ENCODE assay signal across 2 cellular contexts in the genomic region with DNA sequence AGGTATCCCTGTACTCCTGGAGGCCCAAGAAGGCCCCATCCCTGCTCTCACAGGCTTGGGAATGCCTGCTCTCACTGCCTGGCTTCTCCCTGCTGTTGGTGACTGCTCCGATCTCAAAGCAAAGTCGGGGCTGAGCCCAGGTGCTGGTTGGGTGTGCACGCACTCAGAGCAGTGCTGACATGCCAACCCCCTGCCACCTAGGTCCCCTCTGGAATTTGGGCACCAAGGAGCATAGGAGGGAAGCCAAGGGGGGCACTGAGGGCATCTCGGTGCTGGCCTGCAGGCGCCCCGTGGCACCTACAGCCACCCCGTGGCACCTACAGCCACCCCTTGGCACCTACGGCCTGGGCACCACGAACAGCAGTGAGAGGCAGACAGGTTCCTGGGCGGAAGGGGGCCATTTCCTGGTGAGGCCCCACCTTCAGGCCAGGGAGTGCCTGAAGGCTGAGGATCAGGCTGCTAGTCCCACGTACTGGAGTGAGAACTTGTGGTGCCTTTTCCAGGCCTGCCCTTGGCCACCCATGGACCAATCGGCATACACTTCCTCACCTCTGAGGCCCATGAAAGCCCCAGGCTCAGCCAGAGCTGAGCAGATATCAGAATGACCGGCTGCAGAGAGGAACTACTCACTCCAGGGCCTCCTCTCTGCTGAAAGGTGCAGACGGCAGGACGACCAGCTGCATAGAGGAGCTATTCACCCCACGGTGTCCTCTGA.
TF ChIP-seq lines count a peak whose summit lies in the region.

No MANE protein-coding gene starts in this region.

TF ChIP-seq in HEK293, 187 proteins besides CTCF, POLR2A, EP300 and RAD21:
- TF ChIP-seq FEZF1 (tag by site-specific recombination; IDR thresholded peaks at IDR 0.05) (no peak), ZNF549 (tag by site-specific recombination; IDR thresholded peaks at IDR 0.05) (0 out of 2 replicates have a peak, but pooled peaks have one; percentile 33), ZNF701 (tag by site-specific recombination; IDR thresholded peaks at IDR 0.05) (no peak), ZNF621 (tag by site-specific recombination; IDR thresholded peaks at IDR 0.05) (no peak), ZNF692 (tag by site-specific recombination; IDR thresholded peaks at IDR 0.05) (no peak)
- TF ChIP-seq, protein P1, sequence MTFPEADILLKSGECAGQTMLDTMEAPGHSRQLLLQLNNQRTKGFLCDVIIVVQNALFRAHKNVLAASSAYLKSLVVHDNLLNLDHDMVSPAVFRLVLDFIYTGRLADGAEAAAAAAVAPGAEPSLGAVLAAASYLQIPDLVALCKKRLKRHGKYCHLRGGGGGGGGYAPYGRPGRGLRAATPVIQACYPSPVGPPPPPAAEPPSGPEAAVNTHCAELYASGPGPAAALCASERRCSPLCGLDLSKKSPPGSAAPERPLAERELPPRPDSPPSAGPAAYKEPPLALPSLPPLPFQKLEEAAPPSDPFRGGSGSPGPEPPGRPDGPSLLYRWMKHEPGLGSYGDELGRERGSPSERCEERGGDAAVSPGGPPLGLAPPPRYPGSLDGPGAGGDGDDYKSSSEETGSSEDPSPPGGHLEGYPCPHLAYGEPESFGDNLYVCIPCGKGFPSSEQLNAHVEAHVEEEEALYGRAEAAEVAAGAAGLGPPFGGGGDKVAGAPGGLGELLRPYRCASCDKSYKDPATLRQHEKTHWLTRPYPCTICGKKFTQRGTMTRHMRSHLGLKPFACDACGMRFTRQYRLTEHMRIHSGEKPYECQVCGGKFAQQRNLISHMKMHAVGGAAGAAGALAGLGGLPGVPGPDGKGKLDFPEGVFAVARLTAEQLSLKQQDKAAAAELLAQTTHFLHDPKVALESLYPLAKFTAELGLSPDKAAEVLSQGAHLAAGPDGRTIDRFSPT (tag by site-specific recombination; IDR thresholded peaks at IDR 0.05): peak; percentile 31; the same call in 1 of the 2 replicates
TF ChIP-seq in HEK293: peak in this region for 2.

TF ChIP-seq in K562, 482 proteins besides CTCF, POLR2A, EP300 and RAD21:
- TF ChIP-seq NFE2 (IDR thresholded peaks at IDR 0.05; ENCODE audit: low read depth): no peak
- 0 out of 2 replicates have a peak, but pooled peaks have one; percentile 25 for TF ChIP-seq SPI1 (IDR thresholded peaks at IDR 0.05; ENCODE audit: borderline replicate concordance, low read depth, low read length)
- TF ChIP-seq MBD2 (IDR thresholded peaks at IDR 0.05; ENCODE audit: borderline replicate concordance, low read depth): no peak
